31 cellular contexts compared by ENCODE assay signal in the genomic region with DNA sequence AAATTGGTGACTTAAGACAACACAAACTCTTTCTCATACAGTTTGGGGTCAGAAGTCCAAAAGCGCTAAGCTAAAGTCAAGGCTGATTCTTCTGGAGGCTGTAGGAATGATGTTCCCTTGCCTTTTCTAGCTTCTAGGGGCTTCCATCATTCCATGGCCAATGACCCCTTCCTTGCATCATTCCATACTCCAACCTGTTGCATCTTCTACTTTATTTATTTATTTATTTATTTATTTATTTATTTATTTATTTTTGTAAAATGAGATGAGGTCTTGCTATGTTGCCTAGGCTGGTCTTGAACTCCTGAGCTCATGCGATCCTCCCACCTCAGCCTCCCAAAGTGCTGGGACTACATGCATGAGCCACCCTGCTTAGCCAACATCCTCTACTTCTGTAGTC. TPM values are rescaled to one million over a fixed set of nuclear protein-coding genes. Genes with fewer than 3 reads are reported as not detected.
A peak's percentile ranks its signal among the peaks of the same experiment; 100 is the strongest.
DNase-seq lines count a peak whose midpoint lies in the region; ATAC-seq, FAIRE-seq and TF ChIP-seq lines count a peak whose summit lies in the region.
"Had no signal": no experiment of that assay in that cellular context is flagged by ENCODE, and none has a peak within 500 bp of the region (broad histone marks: within the 10 kb centered on the region; RNA-seq: fewer than 3 reads in every experiment).

No MANE protein-coding gene starts in this region.

- no peak for TF ChIP-seq POLR2A in A549 (IDR thresholded peaks at IDR 0.05; ENCODE audit: low read length)

- CTCF ChIA-PET in A549 (lab: Yijun Ruan, JAX) = no interaction called here
- CTCF ChIA-PET in HEK293 (lab: Yijun Ruan, JAX) = interaction anchor here (1.0 to 2.0 kb wide), 2 partner anchors 15 to 20 kb away, joined by 3 to 17 read pairs; no protein-coding TSS in a partner anchor

- TF ChIP-seq CTCF in A549 (IDR thresholded peaks at IDR 0.05) = no peak
- TF ChIP-seq CTCF in HEK293 (tag by site-specific recombination; IDR thresholded peaks at IDR 0.05) = no peak
- TF ChIP-seq CTCF in neutrophil (IDR thresholded peaks at IDR 0.05) = no peak

- 94% methylated on average over 2 of the region's 2 CpGs for WGBS in A549 (ENCODE audit: missing lambda C conversion rate)

- no peak for ATAC-seq in A549
- ATAC-seq: CD8-positive, alpha-beta T cell had no signal

- TF ChIP-seq RAD21 in A549 (conservative IDR thresholded peaks at IDR 0.05 in 1 of 2, IDR thresholded peaks at IDR 0.05 in 1 of 2) = no peak

- H3K36me3 ChIP-seq in HEK293 (ENCODE audit: control insufficient read depth in 2 of 2, insufficient read depth in 1 of 2, low read length in 2 of 2) (no peaks in the 10 kb centered on the region), neutrophil (no peaks in the 10 kb centered on the region)
- H3K36me3 ChIP-seq: BE2C, BLaER1 had no signal

- no peak overlapping the region for H3K4me2 ChIP-seq in A549
- H3K4me2 ChIP-seq: BLaER1; BLaER1 treated with 17β-estradiol and CSF1 and Interleukin-3, amounts not matched to agents 10 nM and 100 nM had no signal

- POLR2A ChIA-PET in A549 (lab: Yijun Ruan, JAX) = no interaction called here
- POLR2A ChIA-PET in HEK293 (lab: Yijun Ruan, JAX) = no interaction called here

- no peaks in the 10 kb centered on the region for H3K27me3 ChIP-seq in neutrophil
- H3K27me3 ChIP-seq: BE2C; BLaER1; BLaER1 treated with 17β-estradiol and CSF1 and Interleukin-3, amounts not matched to agents 10 nM and 100 nM had no signal

- no peak for FAIRE-seq in A549 (lab: Jason Lieb, UNC)
- FAIRE-seq: A204.1, D721Med had no signal

- intact Hi-C loops in posterior cingulate gyrus (cut with DNase I) = no loop called here

- H3K9me3 ChIP-seq in A549 (no peaks in the 10 kb centered on the region), HEK293 (ENCODE audit: control insufficient read depth, insufficient read depth, low read depth, low read length) (no peaks in the 10 kb centered on the region), neutrophil (no peaks in the 10 kb centered on the region)
- H3K9me3 ChIP-seq: BE2C had no signal

- DNase-seq in A549 (ENCODE audit: low read depth in 1 of 2, low spot score in 1 of 2) = no peak
- DNase-seq in hypothalamus (lab: John Stamatoyannopoulos, UW) = no peak
- DNase-seq in posterior cingulate gyrus = no peak
- no peak for DNase-seq in germinal center (ENCODE audit: low spot score)
- DNase-seq: 8988T; ACHN; BE2C; C1 segment of cervical spinal cord; Caco-2; Calu3; CD4-positive, alpha-beta memory T cell; CD4-positive, alpha-beta T cell; CD4-positive, CD25-positive, alpha-beta regulatory T cell; CD8-positive, alpha-beta memory T cell; CD8-positive, alpha-beta T cell; COR-L47; DMS 273 treated with DMSO at 0.1 percent for 48 hours; DMS153; DMS53; DMS79; DMS79 treated with DMSO at 0.1 percent for 48 hours; DND-41; EL had no signal

- H3K4me1 ChIP-seq in A549 = 0 out of 3 replicates have a peak, but pooled peaks cover 5% of the 10 kb centered on the region
- no peaks in the 10 kb centered on the region for H3K4me1 ChIP-seq in HEK293 (ENCODE audit: control insufficient read depth, insufficient read depth, low read length)
- peaks cover 14 to 17% of the 10 kb centered on the region in 2 experiments for H3K4me1 ChIP-seq in neutrophil (ENCODE audit: control insufficient read depth in 1 of 2, insufficient read depth in 1 of 2, low read depth in 1 of 2, low read length in 1 of 2)
- H3K4me1 ChIP-seq: BE2C, Caco-2 had no signal

- H3K4me3 ChIP-seq in A549 = no peak overlapping the region
- no peak overlapping the region for H3K4me3 ChIP-seq in HEK293 (ENCODE audit: low read depth, low read length)
- H3K4me3 ChIP-seq in neutrophil (ENCODE audit: low read depth in 1 of 2, low read length in 1 of 2) = peak overlapping the region in 1 of 2 experiments; percentile 12
- H3K4me3 ChIP-seq: BLaER1; BLaER1 treated with 17β-estradiol and CSF1 and Interleukin-3, amounts not matched to agents 10 nM and 100 nM had no signal

- H3K27ac ChIP-seq in A549 (no peak overlapping the region), HEK293 (ENCODE audit: extremely low read depth, low read depth, low read length) (no peak overlapping the region), neutrophil (peak overlapping the region; percentile 77)
- H3K27ac ChIP-seq: 22Rv1; BLaER1; BLaER1 treated with 17β-estradiol and CSF1 and Interleukin-3, amounts not matched to agents 10 nM and 100 nM; C4-2B had no signal

- no peak for TF ChIP-seq EP300 in A549 (IDR thresholded peaks at IDR 0.05)

TF ChIP-seq in A549, 52 proteins besides CTCF, POLR2A, EP300 and RAD21:
- TF ChIP-seq HOXB5 (CRISPR knock-in tag; IDR thresholded peaks at IDR 0.05) = no peak
- TF ChIP-seq ZC3H11A (IDR thresholded peaks at IDR 0.05) = peak; percentile 93
- no peak for TF ChIP-seq JUNB (IDR thresholded peaks at IDR 0.05)

TF ChIP-seq in HEK293, 187 proteins besides CTCF, POLR2A, EP300 and RAD21 (continues in another document):
- TF ChIP-seq ZNF394 (tag by site-specific recombination; IDR thresholded peaks at IDR 0.05; ENCODE audit: borderline replicate concordance) (peak; percentile 88), ZNF510 (tag by site-specific recombination; IDR thresholded peaks at IDR 0.05; ENCODE audit: insufficient replicate concordance) (peak; percentile 59), SCRT2 (tag by site-specific recombination; IDR thresholded peaks at IDR 0.05) (peak; percentile 84), ZNF791 (tag by site-specific recombination; IDR thresholded peaks at IDR 0.05) (0 out of 2 replicates have a peak, but pooled peaks have one; percentile 56), ZNF629 (tag by site-specific recombination; IDR thresholded peaks at IDR 0.05) (no peak), ZNF776 (tag by site-specific recombination; IDR thresholded peaks at IDR 0.05; ENCODE audit: borderline replicate concordance) (no peak), ZNF623 (tag by site-specific recombination; IDR thresholded peaks at IDR 0.05) (peak; percentile 46), ZSCAN5A (tag by site-specific recombination; IDR thresholded peaks at IDR 0.05) (no peak), ZNF654 (tag by site-specific recombination; IDR thresholded peaks at IDR 0.05; ENCODE audit: low read depth) (peak; percentile 25), ZNF350 (tag by site-specific recombination; IDR thresholded peaks at IDR 0.05) (no peak), ZBTB1 (tag by site-specific recombination; IDR thresholded peaks at IDR 0.05) (no peak)
- TF ChIP-seq, protein P1, sequence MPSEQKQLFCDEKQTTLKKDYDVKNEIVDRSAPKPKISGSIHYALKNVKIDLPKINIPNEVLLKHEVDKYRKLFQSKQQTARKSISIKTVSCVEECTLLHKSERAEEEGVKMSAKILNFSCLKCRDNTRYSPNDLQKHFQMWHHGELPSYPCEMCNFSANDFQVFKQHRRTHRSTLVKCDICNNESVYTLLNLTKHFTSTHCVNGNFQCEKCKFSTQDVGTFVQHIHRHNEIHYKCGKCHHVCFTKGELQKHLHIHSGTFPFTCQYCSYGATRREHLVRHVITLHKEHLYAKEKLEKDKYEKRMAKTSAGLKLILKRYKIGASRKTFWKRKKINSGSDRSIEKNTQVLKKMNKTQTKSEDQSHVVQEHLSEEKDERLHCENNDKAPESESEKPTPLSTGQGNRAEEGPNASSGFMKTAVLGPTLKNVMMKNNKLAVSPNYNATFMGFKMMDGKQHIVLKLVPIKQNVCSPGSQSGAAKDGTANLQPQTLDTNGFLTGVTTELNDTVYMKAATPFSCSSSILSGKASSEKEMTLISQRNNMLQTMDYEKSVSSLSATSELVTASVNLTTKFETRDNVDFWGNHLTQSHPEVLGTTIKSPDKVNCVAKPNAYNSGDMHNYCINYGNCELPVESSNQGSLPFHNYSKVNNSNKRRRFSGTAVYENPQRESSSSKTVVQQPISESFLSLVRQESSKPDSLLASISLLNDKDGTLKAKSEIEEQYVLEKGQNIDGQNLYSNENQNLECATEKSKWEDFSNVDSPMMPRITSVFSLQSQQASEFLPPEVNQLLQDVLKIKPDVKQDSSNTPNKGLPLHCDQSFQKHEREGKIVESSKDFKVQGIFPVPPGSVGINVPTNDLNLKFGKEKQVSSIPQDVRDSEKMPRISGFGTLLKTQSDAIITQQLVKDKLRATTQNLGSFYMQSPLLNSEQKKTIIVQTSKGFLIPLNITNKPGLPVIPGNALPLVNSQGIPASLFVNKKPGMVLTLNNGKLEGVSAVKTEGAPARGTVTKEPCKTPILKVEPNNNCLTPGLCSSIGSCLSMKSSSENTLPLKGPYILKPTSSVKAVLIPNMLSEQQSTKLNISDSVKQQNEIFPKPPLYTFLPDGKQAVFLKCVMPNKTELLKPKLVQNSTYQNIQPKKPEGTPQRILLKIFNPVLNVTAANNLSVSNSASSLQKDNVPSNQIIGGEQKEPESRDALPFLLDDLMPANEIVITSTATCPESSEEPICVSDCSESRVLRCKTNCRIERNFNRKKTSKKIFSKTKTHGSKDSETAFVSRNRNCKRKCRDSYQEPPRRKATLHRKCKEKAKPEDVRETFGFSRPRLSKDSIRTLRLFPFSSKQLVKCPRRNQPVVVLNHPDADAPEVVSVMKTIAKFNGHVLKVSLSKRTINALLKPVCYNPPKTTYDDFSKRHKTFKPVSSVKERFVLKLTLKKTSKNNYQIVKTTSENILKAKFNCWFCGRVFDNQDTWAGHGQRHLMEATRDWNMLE (tag by site-specific recombination; conservative IDR thresholded peaks at IDR 0.05; ENCODE audit: low read depth) = peak; percentile 76

RNA-seq across cellular contexts. Expression of gene C1D, which starts 44.7 kb away (rescaled TPM):
- 42.0 and 89.1 TPM in 2 replicates for polyA plus RNA-seq in A549 (2011; rRNA removed)
- polyA plus RNA-seq in A549 (2012; cell fraction: cytosol; rRNA removed) = 16.1 and 21.6 TPM in 2 replicates
- polyA plus RNA-seq in A549 (2012; cell fraction: nucleus; rRNA removed) = 3.2 and 5.3 TPM in 2 replicates
- 57.5 to 69.8 TPM (median 62.5 TPM) in 3 replicates for polyA plus RNA-seq in A549 (2017; fragmentation: RNase III; extraction: RNeasy Plus Mini Kit Qiagen cat#74134 plus additional on column Dnase treatment)
- polyA minus RNA-seq in A549 (2011; rRNA and poly(A)+ RNA removed) = 4.1 and 4.2 TPM in 2 replicates

RNA-seq across cellular contexts. Expression of gene PNO1, which starts 50.2 kb away (rescaled TPM):
- polyA plus RNA-seq in A549 (2011; rRNA removed) (50.1 and 63.2 TPM in 2 replicates), A549 (2017; fragmentation: RNase III; extraction: RNeasy Plus Mini Kit Qiagen cat#74134 plus additional on column Dnase treatment) (49.0 to 59.8 TPM (median 57.7 TPM) in 3 replicates)
- polyA plus RNA-seq in A549 (2012; cell fraction: cytosol; rRNA removed) = 31.7 and 32.7 TPM in 2 replicates
- 11.6 and 14.9 TPM in 2 replicates for polyA plus RNA-seq in A549 (2012; cell fraction: nucleus; rRNA removed)
- polyA minus RNA-seq in A549 (2011; rRNA and poly(A)+ RNA removed) = 9.3 and 9.8 TPM in 2 replicates

Comparison
In these comparisons a context has a peak if more than half of its experiments do, and no peak if none do; other contexts are left out.
1. Of the 5 proteins assayed by ChIP-seq in both HEK293 and A549: peak only in HEK293: REST; only in A549: none; in both: none; in neither: 4.